In genomic region chr4:180827193-180827592, GRCh38 we compare ENCODE assay signal across 8 cellular contexts.
DNase-seq lines count a peak whose midpoint lies in the region; ATAC-seq, FAIRE-seq and TF ChIP-seq lines count a peak whose summit lies in the region.

No MANE protein-coding gene starts in this region.

- intact Hi-C loops in adrenal gland (cut with DNase I), result no loop called here

- WGBS in adrenal gland, 4 donors, result 42 to 51% (median 44%) methylated on average over 4 of the region's 4 CpGs
- 33 to 42% (median 41%) methylated on average over 4 of the region's 4 CpGs for WGBS in small intestine, 3 donors

- H3K9me3 ChIP-seq in HEK293 (ENCODE audit: control insufficient read depth, insufficient read depth, low read depth, low read length) (no peaks in the 10 kb centered on the region), adrenal gland (replicated peaks in 1 of 3) (no peaks in the 10 kb centered on the region), small intestine (ENCODE audit: control insufficient read depth, low read depth) (no peaks in the 10 kb centered on the region)

- FAIRE-seq in small intestine (lab: Jason Lieb, UNC), result no peak

- no peak overlapping the region for H3K27ac ChIP-seq in HEK293 (ENCODE audit: extremely low read depth, low read depth, low read length)
- H3K27ac ChIP-seq in adrenal gland, result peak overlapping the region in 2 of 5 donors; percentile 62 to 72
- no peak overlapping the region for H3K27ac ChIP-seq in small intestine (ENCODE audit: low read depth in 1 of 2, low read length in 1 of 2)

- H3K27me3 ChIP-seq in adrenal gland (no peaks in the 10 kb centered on the region), small intestine (ENCODE audit: control insufficient read depth in 2 of 2, insufficient read depth in 2 of 2, low read length in 2 of 2) (no peaks in the 10 kb centered on the region)

- TF ChIP-seq CTCF in HEK293 (tag by site-specific recombination; IDR thresholded peaks at IDR 0.05) (no peak), adrenal gland (IDR thresholded peaks at IDR 0.05) (no peak)

- H3K4me3 ChIP-seq in HEK293 (ENCODE audit: low read depth, low read length), result no peak overlapping the region
- peak overlapping the region in 2 of 4 donors; percentile 12 to 51 for H3K4me3 ChIP-seq in adrenal gland
- no peak overlapping the region for H3K4me3 ChIP-seq in small intestine (ENCODE audit: low read depth in 1 of 2, low read length in 2 of 2)

- no peak for TF ChIP-seq POLR2A in adrenal gland (IDR thresholded peaks at IDR 0.05)

- POLR2A ChIA-PET in HEK293 (lab: Yijun Ruan, JAX), result no interaction called here

- no peaks in the 10 kb centered on the region for H3K4me1 ChIP-seq in HEK293 (ENCODE audit: control insufficient read depth, insufficient read depth, low read length)
- H3K4me1 ChIP-seq in adrenal gland (replicated peaks in 1 of 2), result peaks cover 0 to 25% of the 10 kb centered on the region in 2 donors
- no peaks in the 10 kb centered on the region for H3K4me1 ChIP-seq in small intestine (ENCODE audit: control insufficient read depth in 2 of 2, insufficient read depth in 1 of 2, low read depth in 1 of 2, low read length in 1 of 2)

- DNase-seq in adrenal gland, result peak in 5 of 7 donors; percentile 26 to 68 (median 38)
- DNase-seq in hepatic stellate cell (ENCODE audit: low spot score), result peak; percentile 13
- peak; percentile 54 for DNase-seq in small intestine
- no peak for DNase-seq in DMS 273 (lab: John Stamatoyannopoulos, UW; ENCODE audit: unreplicated experiment)
- DNase-seq in NCI-H1092 (lab: John Stamatoyannopoulos, UW), result no peak

- ATAC-seq in HG03196 (IDR thresholded peaks at IDR 0.05; ENCODE audit: unreplicated experiment), result no peak
- no peak for ATAC-seq in GM18870 (IDR thresholded peaks at IDR 0.05; ENCODE audit: unreplicated experiment)

- CTCF ChIA-PET in HEK293 (lab: Yijun Ruan, JAX), result interaction anchor here (0.6 to 1.7 kb wide), 6 partner anchors 12 to 743 kb away, joined by 3 to 5 read pairs (median 3); no protein-coding TSS in a partner anchor

- no peaks in the 10 kb centered on the region for H3K36me3 ChIP-seq in HEK293 (ENCODE audit: control insufficient read depth in 2 of 2, insufficient read depth in 1 of 2, low read length in 2 of 2)
- no peaks in the 10 kb centered on the region for H3K36me3 ChIP-seq in adrenal gland (replicated peaks in 1 of 2)
- no peaks in the 10 kb centered on the region for H3K36me3 ChIP-seq in small intestine (ENCODE audit: control insufficient read depth in 2 of 2, insufficient read depth in 2 of 2, low read length in 2 of 2)

TF ChIP-seq in HEK293, 187 proteins besides CTCF, POLR2A, EP300 and RAD21:
- TF ChIP-seq PRDM1 (tag by site-specific recombination; IDR thresholded peaks at IDR 0.05) (peak; percentile 48; the same call in 1 of the 2 replicates), ZNF571 (tag by site-specific recombination; IDR thresholded peaks at IDR 0.05) (no peak)

Comparison
In these comparisons a context has a peak if more than half of its experiments do, and no peak if none do; other contexts are left out.
1. DNase-seq: peak in adrenal gland (5 of 7), hepatic stellate cell (single experiment) and small intestine (single experiment); none in DMS 273 (single experiment) and NCI-H1092 (single experiment).